1 cellular context compared by ENCODE assay signal in the genomic region with DNA sequence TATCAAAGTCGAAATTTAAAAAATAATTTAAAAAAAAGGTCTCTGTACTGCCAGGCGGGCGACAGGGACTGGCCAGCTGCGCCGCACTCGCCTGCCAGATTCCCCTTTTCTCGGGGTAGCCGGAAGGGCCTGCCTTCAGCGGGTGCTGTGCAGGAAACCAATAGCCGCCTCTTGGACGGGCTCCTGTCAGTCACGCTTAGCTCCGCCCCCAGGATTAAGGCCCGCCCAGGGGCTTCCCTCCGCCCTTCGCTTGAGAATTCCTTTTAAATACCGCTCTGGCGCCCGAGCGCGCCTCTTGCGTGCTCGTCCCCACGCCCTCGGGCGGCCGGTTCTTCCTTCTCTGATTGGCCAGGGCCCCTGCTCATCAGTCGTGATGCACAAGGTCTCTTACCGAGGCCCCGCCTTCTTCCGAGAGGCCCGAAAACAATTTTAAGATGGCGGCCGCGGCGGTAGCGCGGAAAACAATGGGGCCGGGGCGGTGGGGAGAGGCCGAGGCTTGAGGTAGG.
TF ChIP-seq lines count a peak whose summit lies in the region.

A gene with protein sequence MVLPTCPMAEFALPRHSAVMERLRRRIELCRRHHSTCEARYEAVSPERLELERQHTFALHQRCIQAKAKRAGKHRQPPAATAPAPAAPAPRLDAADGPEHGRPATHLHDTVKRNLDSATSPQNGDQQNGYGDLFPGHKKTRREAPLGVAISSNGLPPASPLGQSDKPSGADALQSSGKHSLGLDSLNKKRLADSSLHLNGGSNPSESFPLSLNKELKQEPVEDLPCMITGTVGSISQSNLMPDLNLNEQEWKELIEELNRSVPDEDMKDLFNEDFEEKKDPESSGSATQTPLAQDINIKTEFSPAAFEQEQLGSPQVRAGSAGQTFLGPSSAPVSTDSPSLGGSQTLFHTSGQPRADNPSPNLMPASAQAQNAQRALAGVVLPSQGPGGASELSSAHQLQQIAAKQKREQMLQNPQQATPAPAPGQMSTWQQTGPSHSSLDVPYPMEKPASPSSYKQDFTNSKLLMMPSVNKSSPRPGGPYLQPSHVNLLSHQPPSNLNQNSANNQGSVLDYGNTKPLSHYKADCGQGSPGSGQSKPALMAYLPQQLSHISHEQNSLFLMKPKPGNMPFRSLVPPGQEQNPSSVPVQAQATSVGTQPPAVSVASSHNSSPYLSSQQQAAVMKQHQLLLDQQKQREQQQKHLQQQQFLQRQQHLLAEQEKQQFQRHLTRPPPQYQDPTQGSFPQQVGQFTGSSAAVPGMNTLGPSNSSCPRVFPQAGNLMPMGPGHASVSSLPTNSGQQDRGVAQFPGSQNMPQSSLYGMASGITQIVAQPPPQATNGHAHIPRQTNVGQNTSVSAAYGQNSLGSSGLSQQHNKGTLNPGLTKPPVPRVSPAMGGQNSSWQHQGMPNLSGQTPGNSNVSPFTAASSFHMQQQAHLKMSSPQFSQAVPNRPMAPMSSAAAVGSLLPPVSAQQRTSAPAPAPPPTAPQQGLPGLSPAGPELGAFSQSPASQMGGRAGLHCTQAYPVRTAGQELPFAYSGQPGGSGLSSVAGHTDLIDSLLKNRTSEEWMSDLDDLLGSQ (plus strand): TSS at position 411 of the 506 bp plus-strand sequence. CDS start 291 bp downstream, outside the sequence.

TF ChIP-seq in HEK293, 187 proteins besides CTCF, POLR2A, EP300 and RAD21 (continued from another document):
- TF ChIP-seq TCF7L2 (IDR thresholded peaks at IDR 0.05; ENCODE audit: borderline replicate concordance, low read depth, low read length) (peak; percentile 90), ZNF629 (tag by site-specific recombination; IDR thresholded peaks at IDR 0.05) (peak; percentile 68), ZBTB8A (tag by site-specific recombination; IDR thresholded peaks at IDR 0.05) (peak; percentile 97), ZNF311 (tag by site-specific recombination; IDR thresholded peaks at IDR 0.05; ENCODE audit: borderline replicate concordance) (no peak), GLI2 (tag by site-specific recombination; IDR thresholded peaks at IDR 0.05; ENCODE audit: borderline replicate concordance, low read depth) (no peak), ZBTB17 (tag by site-specific recombination; IDR thresholded peaks at IDR 0.05) (peak; percentile 49), ZBTB7A (tag by site-specific recombination; IDR thresholded peaks at IDR 0.05; ENCODE audit: low read depth) (no peak), OVOL3 (tag by site-specific recombination; IDR thresholded peaks at IDR 0.05) (no peak)
TF ChIP-seq in HEK293: peak in this region for 29.
